Comparison of ENCODE assay signal across 11 cellular contexts in genomic region chr4:112170451-112170993, GRCh38. TPM values are rescaled to one million over a fixed set of nuclear protein-coding genes. Genes with fewer than 3 reads are reported as not detected.
A peak's percentile ranks its signal among the peaks of the same experiment; 100 is the strongest.
DNase-seq lines count a peak whose midpoint lies in the region; ATAC-seq and TF ChIP-seq lines count a peak whose summit lies in the region.
"Had no signal": no experiment of that assay in that cellular context is flagged by ENCODE, and none has a peak within 500 bp of the region (broad histone marks: within the 10 kb centered on the region; RNA-seq: fewer than 3 reads in every experiment).

No MANE protein-coding gene starts in this region.

- H3K9me2 ChIP-seq in PC-3 (replicated peaks; ENCODE audit: low read length): no peaks in the 10 kb centered on the region

- H3K27ac ChIP-seq in left ventricle myocardium inferior (replicated peaks) (no peak overlapping the region), PC-3 (ENCODE audit: low read length) (peak overlapping the region; percentile 73)

- H3K4me1 ChIP-seq in left ventricle myocardium inferior (peaks cover 58% of the 10 kb centered on the region), PC-3 (ENCODE audit: insufficient read depth, low read length) (peaks cover 16% of the 10 kb centered on the region)

- H3K9me3 ChIP-seq in left ventricle myocardium inferior (replicated peaks) (peaks cover 1% of the 10 kb centered on the region), PC-3 (ENCODE audit: low read length) (no peaks in the 10 kb centered on the region)

- no peaks in the 10 kb centered on the region for H3F3A ChIP-seq in PC-3 (ENCODE audit: low read length, unreplicated experiment)

- H2AFZ ChIP-seq in PC-3 (ENCODE audit: low read length): peak overlapping the region; percentile 61; the same call in 1 of the 2 replicates

- DNase-seq in left ventricle myocardium superior (no peak), left ventricle myocardium inferior (no peak), PC-3 (peak; percentile 78), fibroblast of gingiva (ENCODE audit: low read depth) (peak; percentile 89), stromal cell of bone marrow (ENCODE audit: low read depth) (peak; percentile 91), ecto neural progenitor cell (ENCODE audit: low spot score) (no peak), NCI-H2081 treated with DMSO at 0.1 percent for 48 hours (lab: John Stamatoyannopoulos, UW) (no peak)
- DNase-seq: anterior cingulate cortex, DMS79, NCI-H1092 treated with DMSO at 0.1 percent for 48 hours had no signal

- H3K4me2 ChIP-seq in PC-3 (ENCODE audit: low read length): peak overlapping the region; percentile 49; the same call in 1 of the 2 replicates

- intact Hi-C loops in left ventricle myocardium superior (cut with micrococcal nuclease) (no loop called here), left ventricle myocardium inferior (cut with micrococcal nuclease) (no loop called here), PC-3 (cut with micrococcal nuclease) (no loop called here)

- ATAC-seq in left ventricle myocardium superior (peak; percentile 44), PC-3 (peak; percentile 92), GM21576 (IDR thresholded peaks at IDR 0.05; ENCODE audit: unreplicated experiment) (no peak)

- H3K36me3 ChIP-seq in left ventricle myocardium inferior (no peaks in the 10 kb centered on the region), PC-3 (ENCODE audit: low read depth, low read length) (no peaks in the 10 kb centered on the region)

- POLR2A ChIA-PET in PC-3 (lab: Charles Lee; ENCODE audit: unreplicated experiment): no interaction called here

- TF ChIP-seq CTCF in left ventricle myocardium inferior (IDR thresholded peaks at IDR 0.05; ENCODE audit: borderline replicate concordance) (no peak), PC-3 (conservative IDR thresholded peaks at IDR 0.05; ENCODE audit: low read depth, low read length) (no peak)

- H4K20me1 ChIP-seq in PC-3 (ENCODE audit: low read length): no peaks in the 10 kb centered on the region

- no peaks in the 10 kb centered on the region for H3K79me2 ChIP-seq in PC-3 (ENCODE audit: low read length)

- BruUV-seq in PC-3 (replicated peaks; lab: Mats Ljungman, UMichigan): no TSS peak

- peak overlapping the region; percentile 47 for H3K9ac ChIP-seq in PC-3 (ENCODE audit: low read length)

- CTCF ChIA-PET in PC-3 (lab: Charles Lee): no interaction called here

- H3K4me3 ChIP-seq in left ventricle myocardium inferior: no peak overlapping the region
- no peak overlapping the region for H3K4me3 ChIP-seq in PC-3 (ENCODE audit: low read length)

- H3K27me3 ChIP-seq in left ventricle myocardium inferior (ENCODE audit: low read depth): no peaks in the 10 kb centered on the region
- H3K27me3 ChIP-seq in PC-3 (ENCODE audit: low read length): no peaks in the 10 kb centered on the region

RNA-seq across cellular contexts. Expression of gene FAM241A, which starts 25.3 kb away (rescaled TPM):
- total RNA-seq in left ventricle myocardium superior: 11.3 TPM
- 7.6 TPM for total RNA-seq in left ventricle myocardium inferior
- 2.2 and 2.8 TPM in 2 replicates for total RNA-seq in PC-3 (2014; rRNA removed)

Comparison
In these comparisons a context has a peak if more than half of its experiments do, and no peak if none do; other contexts are left out.
1. DNase-seq: peak in PC-3 (single experiment), fibroblast of gingiva (single experiment) and stromal cell of bone marrow (single experiment); none in left ventricle myocardium superior (single experiment), left ventricle myocardium inferior (single experiment), ecto neural progenitor cell (single experiment) and NCI-H2081 treated with DMSO at 0.1 percent for 48 hours (single experiment).